Comparison of ENCODE assay signal across 26 cellular contexts in the genomic region with DNA sequence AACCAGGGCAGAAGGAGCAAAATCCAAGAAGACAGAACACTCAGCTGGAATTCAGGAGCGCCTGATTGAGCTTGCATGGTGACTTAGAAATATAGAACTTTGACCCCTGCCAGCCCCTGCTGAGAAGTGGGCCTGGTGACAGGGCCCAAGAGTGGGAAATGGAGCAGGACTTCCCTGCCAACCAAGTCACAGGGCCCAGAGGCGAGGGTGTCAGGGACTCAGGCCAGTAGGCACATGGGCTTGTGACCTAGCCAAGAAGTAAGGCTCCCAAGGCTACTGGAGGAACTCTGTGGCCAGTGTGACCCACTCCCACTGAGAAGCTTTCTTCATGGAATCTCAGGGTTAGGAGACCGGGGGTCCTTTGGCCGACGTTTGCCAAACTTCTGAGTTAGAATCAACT.
"Had no signal": no experiment of that assay in that cellular context is flagged by ENCODE, and none has a peak within 500 bp of the region (broad histone marks: within the 10 kb centered on the region; RNA-seq: fewer than 3 reads in every experiment).

No MANE protein-coding gene starts in this region.

- H3K9me3 Mint-ChIP-seq: activated CD4-positive, alpha-beta memory T cell treated with anti-CD3 and anti-CD28 coated beads for 36 hours; activated CD4-positive, alpha-beta T cell treated with anti-CD3 and anti-CD28 coated beads, Interleukin-2, amount 10 ng/mL, durations not matched to agents 24 days and 14 days; activated T-cell treated with anti-CD3 and anti-CD28 coated beads, Interleukin-2, amount 50 U/mL, for 24 hours; dendritic cell treated with granulocyte-macrophage colony-stimulating factor and Interleukin-4, amounts not matched to agents 40 ng/mL and 50 ng/mL, for 4 days; nephron; stimulated activated naive B cell treated with anti-CD40 and anti-IgM and Interleukin-4, amounts not matched to agents 10 μg/mL and 1 μg/mL and 100 μg/mL, for 72 hours had no signal

- H3K27ac Mint-ChIP-seq: activated CD4-positive, alpha-beta memory T cell treated with anti-CD3 and anti-CD28 coated beads for 36 hours; activated CD4-positive, alpha-beta T cell treated with anti-CD3 and anti-CD28 coated beads, Interleukin-2, amount 10 ng/mL, durations not matched to agents 24 days and 14 days; activated T-cell treated with anti-CD3 and anti-CD28 coated beads, Interleukin-2, amount 50 U/mL, for 24 hours; dendritic cell treated with granulocyte-macrophage colony-stimulating factor and Interleukin-4, amounts not matched to agents 40 ng/mL and 50 ng/mL, for 4 days; nephron; stimulated activated naive B cell treated with anti-CD40 and anti-IgM and Interleukin-4, amounts not matched to agents 10 μg/mL and 1 μg/mL and 100 μg/mL, for 72 hours had no signal

- DNase-seq: activated CD4-positive, alpha-beta memory T cell treated with anti-CD3 and anti-CD28 coated beads for 36 hours; activated CD4-positive, alpha-beta T cell treated with anti-CD3 and anti-CD28 coated beads, Interleukin-2, amount 10 ng/mL, durations not matched to agents 24 days and 14 days; activated CD4-positive, CD25-positive, alpha-beta regulatory T cell treated with anti-CD3 and anti-CD28 coated beads, Interleukin-2, amount 50 U/mL, for 72 hours; activated CD8-positive, alpha-beta memory T cell treated with anti-CD3 and anti-CD28 coated beads, Interleukin-2, amount 50 U/mL, for 4 hours; activated gamma-delta T cell; activated naive CD4-positive, alpha-beta T cell treated with anti-CD3 and anti-CD28 coated beads, Interleukin-2, amount 50 U/mL, for 16 hours; activated T-cell treated with anti-CD3 and anti-CD28 coated beads, Interleukin-2, amount 50 U/mL, for 24 hours; amniotic stem cell; central memory CD4-positive, alpha-beta T cell; effector CD4-positive, alpha-beta T cell; foreskin keratinocyte; mesendoderm; pancreas; stimulated activated CD4-positive, alpha-beta T cell treated with anti-CD3 and anti-CD28 coated beads, Interleukin-15, amount 100 ng/mL, for 24 hours; stimulated activated CD4-positive, alpha-beta T cell treated with anti-CD3 and anti-CD28 coated beads, Interleukin-2, amount 100 ng/mL, for 24 hours; stimulated activated naive B cell treated with anti-CD40 and anti-IgM and Interleukin-4, amounts not matched to agents 10 μg/mL and 1 μg/mL and 100 μg/mL, for 72 hours; stomach; T-helper 2 cell; thyroid gland; upper lobe of left lung had no signal

- H3K27ac ChIP-seq: esophagus muscularis mucosa, foreskin keratinocyte, pancreas, stomach, thyroid gland, upper lobe of left lung, vagina had no signal

- H3K27me3 ChIP-seq: esophagus muscularis mucosa, foreskin keratinocyte, pancreas, stomach, thyroid gland, upper lobe of left lung, vagina had no signal

- H3K4me3 ChIP-seq: esophagus muscularis mucosa, pancreas, smooth muscle cell, stomach, thyroid gland, upper lobe of left lung, vagina had no signal

- ATAC-seq: foreskin keratinocyte; pancreas; sciatic nerve; stimulated activated naive B cell treated with anti-CD40 and anti-IgM and Interleukin-4, amounts not matched to agents 10 μg/mL and 1 μg/mL and 100 μg/mL, for 72 hours had no signal

- H3K4me1 ChIP-seq: foreskin keratinocyte, thyroid gland had no signal

- H3K27me3 Mint-ChIP-seq: activated CD4-positive, alpha-beta memory T cell treated with anti-CD3 and anti-CD28 coated beads for 36 hours; activated CD4-positive, alpha-beta T cell treated with anti-CD3 and anti-CD28 coated beads, Interleukin-2, amount 10 ng/mL, durations not matched to agents 24 days and 14 days; activated T-cell treated with anti-CD3 and anti-CD28 coated beads, Interleukin-2, amount 50 U/mL, for 24 hours had no signal

- H3K4me3 Mint-ChIP-seq: activated CD4-positive, alpha-beta memory T cell treated with anti-CD3 and anti-CD28 coated beads for 36 hours; activated CD4-positive, alpha-beta T cell treated with anti-CD3 and anti-CD28 coated beads, Interleukin-2, amount 10 ng/mL, durations not matched to agents 24 days and 14 days; activated T-cell treated with anti-CD3 and anti-CD28 coated beads, Interleukin-2, amount 50 U/mL, for 24 hours; dendritic cell treated with granulocyte-macrophage colony-stimulating factor and Interleukin-4, amounts not matched to agents 40 ng/mL and 50 ng/mL, for 4 days; nephron; stimulated activated naive B cell treated with anti-CD40 and anti-IgM and Interleukin-4, amounts not matched to agents 10 μg/mL and 1 μg/mL and 100 μg/mL, for 72 hours had no signal

- H3K36me3 Mint-ChIP-seq: activated CD4-positive, alpha-beta memory T cell treated with anti-CD3 and anti-CD28 coated beads for 36 hours; stimulated activated naive B cell treated with anti-CD40 and anti-IgM and Interleukin-4, amounts not matched to agents 10 μg/mL and 1 μg/mL and 100 μg/mL, for 72 hours had no signal

- H3K4me2 ChIP-seq: smooth muscle cell had no signal

- H3K36me3 ChIP-seq: esophagus muscularis mucosa, pancreas, stomach, thyroid gland, upper lobe of left lung, vagina had no signal

- H3K9me3 ChIP-seq: esophagus muscularis mucosa, pancreas, stomach, thyroid gland, upper lobe of left lung, vagina had no signal
